In genomic region chr6:115363379-115363778, GRCh38 we compare ENCODE assay signal across 14 cellular contexts.
DNase-seq lines count a peak whose midpoint lies in the region; ATAC-seq lines count a peak whose summit lies in the region.
"Had no signal": no experiment of that assay in that cellular context is flagged by ENCODE, and none has a peak within 500 bp of the region (broad histone marks: within the 10 kb centered on the region; RNA-seq: fewer than 3 reads in every experiment).

No MANE protein-coding gene starts in this region.

- DNase-seq in NK-92 (lab: John Stamatoyannopoulos, UW; ENCODE audit: unreplicated experiment) (no peak), CD1c-positive myeloid dendritic cell (ENCODE audit: extremely low spot score) (no peak), medulla oblongata (ENCODE audit: extremely low spot score) (no peak)
- DNase-seq: activated effector memory CD4-positive, alpha-beta T cell treated with anti-CD3 and anti-CD28 coated beads, Interleukin-2, amount 50 U/mL, for 16 hours; head of caudate nucleus; left colon; stomach had no signal

- ATAC-seq in GM18519 (IDR thresholded peaks at IDR 0.05; ENCODE audit: low FRiP score, unreplicated experiment), result peak; percentile 75
- peak; percentile 74 for ATAC-seq in GM19468 (IDR thresholded peaks at IDR 0.05; ENCODE audit: extremely low read depth, unreplicated experiment)
- peak; percentile 79 for ATAC-seq in HG02852 (IDR thresholded peaks at IDR 0.05; ENCODE audit: unreplicated experiment)
- ATAC-seq in HG03460 (IDR thresholded peaks at IDR 0.05; ENCODE audit: unreplicated experiment), result peak; percentile 89
- no peak for ATAC-seq in HG03439 (IDR thresholded peaks at IDR 0.05; ENCODE audit: unreplicated experiment)
- ATAC-seq: left colon; natural killer cell treated with Interleukin-12 subunit alpha and Interleukin-12 subunit beta and Interleukin-15 and Interleukin-18, amount 100 ng/mL, for 72 hours; sciatic nerve had no signal
